ENCODE assay signal across 1 cellular context in genomic region chr16:30395992-30396560, GRCh38.
TF ChIP-seq lines count a peak whose summit lies in the region.

No MANE protein-coding gene starts in this region.

TF ChIP-seq in HEK293, 187 proteins besides CTCF, POLR2A, EP300 and RAD21 (continued from another document and continues in another):
- TF ChIP-seq PRDM10 (tag by site-specific recombination; IDR thresholded peaks at IDR 0.05) (peak; percentile 82), KLF9 (tag by site-specific recombination; IDR thresholded peaks at IDR 0.05; ENCODE audit: low read depth) (0 out of 2 replicates have a peak, but pooled peaks have one; percentile 34), ZNF433 (tag by site-specific recombination; IDR thresholded peaks at IDR 0.05; ENCODE audit: low read depth) (no peak), ZNF211 (tag by site-specific recombination; IDR thresholded peaks at IDR 0.05; ENCODE audit: low read depth) (no peak), MYNN (tag by site-specific recombination; IDR thresholded peaks at IDR 0.05; ENCODE audit: borderline replicate concordance) (0 out of 2 replicates have a peak, but pooled peaks have one; percentile 53), ZNF324 (tag by site-specific recombination; IDR thresholded peaks at IDR 0.05) (peak; percentile 7; the same call in 1 of the 2 replicates), HOXC10 (CRISPR knock-in tag; IDR thresholded peaks at IDR 0.05) (no peak), ZNF792 (tag by site-specific recombination; IDR thresholded peaks at IDR 0.05) (no peak), PATZ1 (tag by site-specific recombination; IDR thresholded peaks at IDR 0.05) (peak; percentile 97), ELK4 (IDR thresholded peaks at IDR 0.05; ENCODE audit: borderline replicate concordance, low read depth, low read length) (no peak), ZNF639 (tag by site-specific recombination; IDR thresholded peaks at IDR 0.05) (peak; percentile 56; the same call in 1 of the 2 replicates), ZNF677 (tag by site-specific recombination; IDR thresholded peaks at IDR 0.05) (no peak), ZIC2 (tag by site-specific recombination; IDR thresholded peaks at IDR 0.05) (0 out of 2 replicates have a peak, but pooled peaks have one; percentile 1), ZNF394 (tag by site-specific recombination; IDR thresholded peaks at IDR 0.05; ENCODE audit: borderline replicate concordance) (0 out of 2 replicates have a peak, but pooled peaks have one; percentile 55), ZNF548 (tag by site-specific recombination; IDR thresholded peaks at IDR 0.05) (no peak), FEZF1 (tag by site-specific recombination; IDR thresholded peaks at IDR 0.05) (no peak), ZSCAN30 (tag by site-specific recombination; IDR thresholded peaks at IDR 0.05) (no peak), SP3 (tag by site-specific recombination; IDR thresholded peaks at IDR 0.05) (peak; percentile 35; the same call in 1 of the 2 replicates), PRDM1 (tag by site-specific recombination; IDR thresholded peaks at IDR 0.05) (0 out of 2 replicates have a peak, but pooled peaks have one; percentile 33), ZNF645 (tag by site-specific recombination; IDR thresholded peaks at IDR 0.05) (no peak), ZNF10 (tag by site-specific recombination; IDR thresholded peaks at IDR 0.05) (peak; percentile 47; the same call in 1 of the 2 replicates), ZBTB8A (tag by site-specific recombination; IDR thresholded peaks at IDR 0.05) (peak; percentile 72), ZNF501 (tag by site-specific recombination; IDR thresholded peaks at IDR 0.05) (0 out of 2 replicates have a peak, but pooled peaks have one; percentile 38), ZFP69B (tag by site-specific recombination; IDR thresholded peaks at IDR 0.05) (peak; percentile 48; the same call in 1 of the 2 replicates), ZBTB7A (tag by site-specific recombination; IDR thresholded peaks at IDR 0.05; ENCODE audit: low read depth) (0 out of 2 replicates have a peak, but pooled peaks have one; percentile 42), ZNF416 (tag by site-specific recombination; IDR thresholded peaks at IDR 0.05) (0 out of 2 replicates have a peak, but pooled peaks have one; percentile 18), ZXDB (tag by site-specific recombination; IDR thresholded peaks at IDR 0.05) (peak; percentile 57; the same call in 1 of the 2 replicates), ZBTB20 (tag by site-specific recombination; IDR thresholded peaks at IDR 0.05) (peak; percentile 65), SP7 (tag by site-specific recombination; IDR thresholded peaks at IDR 0.05) (peak; percentile 44; the same call in 1 of the 2 replicates), ATF2 (tag by site-specific recombination; IDR thresholded peaks at IDR 0.05; ENCODE audit: low read depth) (no peak), ZNF146 (tag by site-specific recombination; IDR thresholded peaks at IDR 0.05) (0 out of 2 replicates have a peak, but pooled peaks have one; percentile 40), ZNF335 (tag by site-specific recombination; conservative IDR thresholded peaks at IDR 0.05) (peak; percentile 99), ZNF366 (tag by site-specific recombination; conservative IDR thresholded peaks at IDR 0.05) (peak; percentile 80), REPIN1 (tag by site-specific recombination; IDR thresholded peaks at IDR 0.05; ENCODE audit: low read depth) (no peak), TRIM28 (IDR thresholded peaks at IDR 0.05; ENCODE audit: borderline replicate concordance, low read length) (peak; percentile 84; the same call in 1 of the 2 replicates), SP2 (tag by site-specific recombination; IDR thresholded peaks at IDR 0.05) (0 out of 2 replicates have a peak, but pooled peaks have one; percentile 18), ZNF16 (tag by site-specific recombination; IDR thresholded peaks at IDR 0.05; ENCODE audit: low read depth) (no peak), ZNF449 (tag by site-specific recombination; IDR thresholded peaks at IDR 0.05) (no peak), WT1 (tag by site-specific recombination; IDR thresholded peaks at IDR 0.05) (no peak), ZNF76 (tag by site-specific recombination; IDR thresholded peaks at IDR 0.05; ENCODE audit: borderline replicate concordance, low read depth) (peak; percentile 80), ZNF629 (tag by site-specific recombination; IDR thresholded peaks at IDR 0.05) (peak; percentile 38; the same call in 1 of the 2 replicates), ZNF530 (tag by site-specific recombination; IDR thresholded peaks at IDR 0.05; ENCODE audit: low read depth) (no peak), ZNF513 (tag by site-specific recombination; IDR thresholded peaks at IDR 0.05) (peak; percentile 79), ZBTB17 (tag by site-specific recombination; IDR thresholded peaks at IDR 0.05) (peak; percentile 89), KLF17 (tag by site-specific recombination; IDR thresholded peaks at IDR 0.05) (peak; percentile 11; the same call in 1 of the 2 replicates), ZNF341 (tag by site-specific recombination; IDR thresholded peaks at IDR 0.05; ENCODE audit: low read depth) (peak; percentile 4; the same call in 1 of the 2 replicates)
